Comparison of ENCODE assay signal across 1 cellular context in the genomic region with DNA sequence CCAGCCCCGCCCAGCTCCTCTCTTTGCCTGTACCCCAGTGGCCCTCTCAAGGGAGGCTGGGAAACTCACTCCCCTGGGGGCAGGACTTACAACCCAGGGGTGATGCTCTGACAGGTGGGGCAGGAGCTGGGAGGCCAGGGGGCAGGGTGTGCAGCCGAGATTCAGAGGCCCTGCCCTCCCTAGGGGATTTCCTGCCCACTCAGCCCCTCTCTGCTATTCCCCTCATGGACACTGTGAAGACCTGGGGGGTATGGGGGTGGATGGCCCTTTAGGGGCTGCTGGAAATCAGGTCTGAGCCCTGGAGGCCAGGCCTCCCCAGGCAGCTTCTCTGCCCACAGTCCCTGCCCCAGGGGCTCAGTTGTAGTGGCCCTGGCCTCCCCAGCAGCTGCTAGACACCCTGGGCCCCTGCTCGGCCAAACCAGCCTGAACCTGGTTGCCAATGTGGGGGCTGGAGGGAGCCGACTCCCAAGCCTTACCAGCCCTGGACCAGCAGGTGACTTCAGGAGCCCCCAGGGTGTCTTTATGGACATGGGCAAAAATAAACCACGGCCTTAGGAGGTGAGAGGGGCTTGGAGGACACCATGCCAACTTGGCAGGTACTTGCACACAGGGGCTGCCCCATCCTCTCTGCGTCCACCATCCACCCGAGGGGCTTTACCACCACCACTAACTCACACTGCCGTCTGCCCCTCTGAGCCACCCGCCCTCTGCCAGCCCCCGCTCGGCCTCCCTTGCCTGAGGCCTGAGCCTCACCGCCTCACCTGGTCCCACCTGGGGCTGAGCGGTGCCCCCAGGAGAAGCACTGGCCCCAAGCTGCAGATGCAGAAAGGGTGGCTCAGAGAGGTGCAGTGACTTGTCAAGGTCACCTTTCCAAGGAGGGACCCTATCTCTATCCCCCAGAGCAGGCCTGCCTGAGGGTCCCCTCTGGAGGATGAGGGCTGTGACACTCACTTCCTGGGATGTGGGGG.
TF ChIP-seq lines count a peak whose summit lies in the region.

No MANE protein-coding gene starts in this region.

TF ChIP-seq in A549, 52 proteins besides CTCF, POLR2A, EP300 and RAD21:
- no peak for TF ChIP-seq HOXA7 (CRISPR knock-in tag; IDR thresholded peaks at IDR 0.05)
- TF ChIP-seq, protein P1, sequence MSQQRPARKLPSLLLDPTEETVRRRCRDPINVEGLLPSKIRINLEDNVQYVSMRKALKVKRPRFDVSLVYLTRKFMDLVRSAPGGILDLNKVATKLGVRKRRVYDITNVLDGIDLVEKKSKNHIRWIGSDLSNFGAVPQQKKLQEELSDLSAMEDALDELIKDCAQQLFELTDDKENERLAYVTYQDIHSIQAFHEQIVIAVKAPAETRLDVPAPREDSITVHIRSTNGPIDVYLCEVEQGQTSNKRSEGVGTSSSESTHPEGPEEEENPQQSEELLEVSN (IDR thresholded peaks at IDR 0.05; ENCODE audit: borderline replicate concordance, low read depth) = no peak
- TF ChIP-seq, protein P2, sequence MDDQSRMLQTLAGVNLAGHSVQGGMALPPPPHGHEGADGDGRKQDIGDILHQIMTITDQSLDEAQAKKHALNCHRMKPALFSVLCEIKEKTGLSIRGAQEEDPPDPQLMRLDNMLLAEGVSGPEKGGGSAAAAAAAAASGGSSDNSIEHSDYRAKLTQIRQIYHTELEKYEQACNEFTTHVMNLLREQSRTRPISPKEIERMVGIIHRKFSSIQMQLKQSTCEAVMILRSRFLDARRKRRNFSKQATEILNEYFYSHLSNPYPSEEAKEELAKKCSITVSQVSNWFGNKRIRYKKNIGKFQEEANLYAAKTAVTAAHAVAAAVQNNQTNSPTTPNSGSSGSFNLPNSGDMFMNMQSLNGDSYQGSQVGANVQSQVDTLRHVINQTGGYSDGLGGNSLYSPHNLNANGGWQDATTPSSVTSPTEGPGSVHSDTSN (IDR thresholded peaks at IDR 0.05) = no peak
- no peak for TF ChIP-seq RARB (CRISPR knock-in tag; IDR thresholded peaks at IDR 0.05)
- TF ChIP-seq, protein P3, sequence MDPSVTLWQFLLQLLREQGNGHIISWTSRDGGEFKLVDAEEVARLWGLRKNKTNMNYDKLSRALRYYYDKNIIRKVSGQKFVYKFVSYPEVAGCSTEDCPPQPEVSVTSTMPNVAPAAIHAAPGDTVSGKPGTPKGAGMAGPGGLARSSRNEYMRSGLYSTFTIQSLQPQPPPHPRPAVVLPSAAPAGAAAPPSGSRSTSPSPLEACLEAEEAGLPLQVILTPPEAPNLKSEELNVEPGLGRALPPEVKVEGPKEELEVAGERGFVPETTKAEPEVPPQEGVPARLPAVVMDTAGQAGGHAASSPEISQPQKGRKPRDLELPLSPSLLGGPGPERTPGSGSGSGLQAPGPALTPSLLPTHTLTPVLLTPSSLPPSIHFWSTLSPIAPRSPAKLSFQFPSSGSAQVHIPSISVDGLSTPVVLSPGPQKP (IDR thresholded peaks at IDR 0.05; ENCODE audit: low read depth, low read length) = no peak
- TF ChIP-seq RNF2 (IDR thresholded peaks at IDR 0.05; ENCODE audit: borderline replicate concordance, low read depth) = no peak
- TF ChIP-seq, protein P4, sequence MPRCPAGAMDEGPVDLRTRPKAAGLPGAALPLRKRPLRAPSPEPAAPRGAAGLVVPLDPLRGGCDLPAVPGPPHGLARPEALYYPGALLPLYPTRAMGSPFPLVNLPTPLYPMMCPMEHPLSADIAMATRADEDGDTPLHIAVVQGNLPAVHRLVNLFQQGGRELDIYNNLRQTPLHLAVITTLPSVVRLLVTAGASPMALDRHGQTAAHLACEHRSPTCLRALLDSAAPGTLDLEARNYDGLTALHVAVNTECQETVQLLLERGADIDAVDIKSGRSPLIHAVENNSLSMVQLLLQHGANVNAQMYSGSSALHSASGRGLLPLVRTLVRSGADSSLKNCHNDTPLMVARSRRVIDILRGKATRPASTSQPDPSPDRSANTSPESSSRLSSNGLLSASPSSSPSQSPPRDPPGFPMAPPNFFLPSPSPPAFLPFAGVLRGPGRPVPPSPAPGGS (IDR thresholded peaks at IDR 0.05) = no peak
- TF ChIP-seq GATA3 (IDR thresholded peaks at IDR 0.05; ENCODE audit: borderline replicate concordance) = no peak
- TF ChIP-seq FOXS1 (CRISPR knock-in tag; IDR thresholded peaks at IDR 0.05) = no peak
- TF ChIP-seq, protein P5, sequence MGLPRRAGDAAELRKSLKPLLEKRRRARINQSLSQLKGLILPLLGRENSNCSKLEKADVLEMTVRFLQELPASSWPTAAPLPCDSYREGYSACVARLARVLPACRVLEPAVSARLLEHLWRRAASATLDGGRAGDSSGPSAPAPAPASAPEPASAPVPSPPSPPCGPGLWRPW (IDR thresholded peaks at IDR 0.05) = no peak
- TF ChIP-seq, protein P6, sequence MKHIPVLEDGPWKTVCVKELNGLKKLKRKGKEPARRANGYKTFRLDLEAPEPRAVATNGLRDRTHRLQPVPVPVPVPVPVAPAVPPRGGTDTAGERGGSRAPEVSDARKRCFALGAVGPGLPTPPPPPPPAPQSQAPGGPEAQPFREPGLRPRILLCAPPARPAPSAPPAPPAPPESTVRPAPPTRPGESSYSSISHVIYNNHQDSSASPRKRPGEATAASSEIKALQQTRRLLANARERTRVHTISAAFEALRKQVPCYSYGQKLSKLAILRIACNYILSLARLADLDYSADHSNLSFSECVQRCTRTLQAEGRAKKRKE (CRISPR knock-in tag; IDR thresholded peaks at IDR 0.05; ENCODE audit: low read depth) = no peak
- no peak for TF ChIP-seq NPAS2 (CRISPR knock-in tag; IDR thresholded peaks at IDR 0.05; ENCODE audit: borderline replicate concordance)
- no peak for TF ChIP-seq MYC (IDR thresholded peaks at IDR 0.05; ENCODE audit: borderline replicate concordance, low read length)
TF ChIP-seq in A549: peak in this region for 0.
